In the genomic region with DNA sequence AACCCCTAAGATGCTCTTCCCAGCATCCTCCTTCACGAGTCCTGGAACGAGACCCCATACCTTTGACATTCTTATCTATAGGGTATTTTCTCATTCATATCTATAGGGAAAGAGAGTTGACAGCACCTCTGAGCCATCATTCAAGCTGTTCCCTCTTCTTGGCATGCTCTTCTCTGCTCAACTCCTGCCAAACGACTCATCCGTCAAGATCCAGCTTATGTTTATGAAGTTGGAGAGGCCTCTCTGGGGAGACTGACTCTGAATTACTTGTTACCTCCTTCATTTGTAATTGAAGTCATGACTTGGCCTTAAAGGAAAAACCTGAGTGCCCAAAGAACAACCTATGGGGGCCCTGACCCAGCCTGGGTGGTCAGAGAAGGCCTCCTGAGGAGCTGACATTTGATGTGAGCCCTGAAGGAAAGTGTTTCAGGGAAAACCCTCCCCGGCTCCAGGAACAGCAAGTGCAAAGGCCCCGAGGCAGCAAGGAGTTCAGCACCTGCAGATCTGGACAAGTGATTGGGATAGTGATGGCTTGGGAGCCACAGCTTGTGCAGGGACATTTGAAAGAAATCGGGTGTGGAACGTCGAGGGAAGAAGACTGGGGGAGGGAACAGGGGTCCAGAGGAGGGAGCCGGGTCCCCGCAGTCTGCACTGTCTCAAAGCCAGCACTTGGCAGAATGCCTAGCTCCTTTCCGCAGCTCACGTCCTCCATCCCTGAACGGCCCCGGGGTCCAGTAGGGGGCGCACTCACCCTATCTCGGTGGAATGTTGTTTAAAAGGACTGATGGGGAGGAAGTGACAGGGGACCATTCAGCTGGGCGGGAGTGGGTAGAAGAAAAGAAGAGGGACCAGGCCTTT, we compare ENCODE assay signal across 8 cellular contexts. TPM values are rescaled to one million over a fixed set of nuclear protein-coding genes. Genes with fewer than 3 reads are reported as not detected.
DNase-seq lines count a peak whose midpoint lies in the region; TF ChIP-seq lines count a peak whose summit lies in the region.

No MANE protein-coding gene starts in this region.

- no peak overlapping the region for H3K14ac ChIP-seq in neuronal stem cell (ENCODE audit: low read length)

- no peak for TF ChIP-seq POLR2A in thyroid gland (IDR thresholded peaks at IDR 0.05)

- intact Hi-C loops in thyroid gland (cut with DNase I): loop anchor here (10.0 kb wide), 1 partner anchor 70 kb away; no protein-coding TSS in a partner anchor

- peak overlapping the region; percentile 83 for H3K18ac ChIP-seq in neuronal stem cell (ENCODE audit: low read length)

- peak; percentile 63 for TF ChIP-seq CTCF in BE2C (IDR thresholded peaks at IDR 0.05; ENCODE audit: low read depth, low read length)
- TF ChIP-seq CTCF in fibroblast of mammary gland (conservative IDR thresholded peaks at IDR 0.05; ENCODE audit: control insufficient read depth, insufficient read depth, low read depth, low read length): peak; percentile 86
- TF ChIP-seq CTCF in thyroid gland (IDR thresholded peaks at IDR 0.05): peak in 5 of 6 experiments; percentile 21 to 57 (median 37)

- in situ Hi-C loops in HAP-1 (cut with MboI; ENCODE audit: low sequenced_read_pairs): no loop called here

- H2AK5ac ChIP-seq in neuronal stem cell (ENCODE audit: low read depth, low read length): no peak overlapping the region

- H3K9me3 ChIP-seq in BE2C (no peaks in the 10 kb centered on the region), HAP-1 (no peaks in the 10 kb centered on the region), neuronal stem cell (replicated peaks in 1 of 2; ENCODE audit: control insufficient read depth in 2 of 2, insufficient read depth in 1 of 2, low read depth in 1 of 2, low read length in 2 of 2) (peaks cover 0 to 2% of the 10 kb centered on the region in 2 donors), thyroid gland (no peaks in the 10 kb centered on the region)

- no peak overlapping the region for H3K23ac ChIP-seq in neuronal stem cell (ENCODE audit: low read depth, low read length, poor library complexity)

- H3K27ac ChIP-seq in neuronal stem cell (replicated peaks; ENCODE audit: low read length): no peak overlapping the region
- H3K27ac ChIP-seq in thyroid gland: no peak overlapping the region

- DNase-seq in BE2C (peak; percentile 82), HAP-1 (ENCODE audit: low spot score in 2 of 2) (peak; percentile 80 to 96), NOMO-1 treated with dmso at 0.1 percent for 144 hours (lab: John Stamatoyannopoulos, UW; ENCODE audit: unreplicated experiment) (peak; percentile 69), fibroblast of mammary gland (ENCODE audit: low read depth) (peak; percentile 81), neuronal stem cell (ENCODE audit: low spot score) (peak; percentile 75), thyroid gland (peak; percentile 60 to 69), middle frontal gyrus (ENCODE audit: extremely low spot score, low spot score) (no peak)
- peak; percentile 95 for DNase-seq in activated CD8-positive, alpha-beta memory T cell treated with anti-CD3 and anti-CD28 coated beads, Interleukin-2, amount 50 U/mL, for 48 hours

- H3K4me3 ChIP-seq in BE2C (ENCODE audit: low read depth, low read length): no peak overlapping the region
- H3K4me3 ChIP-seq in HAP-1: no peak overlapping the region
- no peak overlapping the region for H3K4me3 ChIP-seq in fibroblast of mammary gland (ENCODE audit: control insufficient read depth, low read depth, low read length)
- H3K4me3 ChIP-seq in neuronal stem cell (ENCODE audit: low read length in 2 of 2): no peak overlapping the region
- H3K4me3 ChIP-seq in thyroid gland (replicated peaks in 1 of 3): no peak overlapping the region

- H2BK120ac ChIP-seq in neuronal stem cell (ENCODE audit: low read depth, low read length): no peak overlapping the region

- no CpG with 5 or more reads among the region's 18 CpGs for WGBS in neuronal stem cell (ENCODE audit: extremely low coverage in 2 of 2, insufficient read length in 2 of 2, insufficient replicate concordance in 1 of 2), 2 donors
- WGBS in thyroid gland, 2 donors: 21% methylated on average over 17 to 18 of the region's 18 CpGs

- no peak overlapping the region for H3K4me2 ChIP-seq in neuronal stem cell (ENCODE audit: insufficient read depth, low read length, poor library complexity, severe bottlenecking)

- no peak overlapping the region for H2BK12ac ChIP-seq in neuronal stem cell (ENCODE audit: low read length)

- no peak overlapping the region for H3K4ac ChIP-seq in neuronal stem cell (ENCODE audit: low read length)

- H4K8ac ChIP-seq in neuronal stem cell (ENCODE audit: low read depth, low read length): peak overlapping the region; percentile 43

- H3K79me1 ChIP-seq in neuronal stem cell (ENCODE audit: low read depth, low read length): no peaks in the 10 kb centered on the region

- no peak overlapping the region for H2BK15ac ChIP-seq in neuronal stem cell (ENCODE audit: low read length)

- no peaks in the 10 kb centered on the region for H3K36me3 ChIP-seq in BE2C
- H3K36me3 ChIP-seq in HAP-1 (replicated peaks): no peaks in the 10 kb centered on the region
- no peaks in the 10 kb centered on the region for H3K36me3 ChIP-seq in neuronal stem cell (replicated peaks in 1 of 2; ENCODE audit: control insufficient read depth in 2 of 2, insufficient read depth in 2 of 2, low read length in 2 of 2)
- H3K36me3 ChIP-seq in thyroid gland: no peaks in the 10 kb centered on the region

- peak overlapping the region; percentile 54 for H2AFZ ChIP-seq in neuronal stem cell (ENCODE audit: low read length)

- no peak overlapping the region for H4K91ac ChIP-seq in neuronal stem cell (ENCODE audit: low read depth, low read length, poor library complexity)

- no peaks in the 10 kb centered on the region for H3K27me3 ChIP-seq in BE2C
- H3K27me3 ChIP-seq in HAP-1 (ENCODE audit: low read depth): 0 out of 2 replicates have a peak, but pooled peaks cover 7% of the 10 kb centered on the region
- peaks cover 0 to 11% (median 0%) of the 10 kb centered on the region in 3 experiments for H3K27me3 ChIP-seq in neuronal stem cell (ENCODE audit: control insufficient read depth in 3 of 3, insufficient read depth in 3 of 3, low read depth in 1 of 3, low read length in 3 of 3)
- no peaks in the 10 kb centered on the region for H3K27me3 ChIP-seq in thyroid gland

- no peak overlapping the region for H2BK5ac ChIP-seq in neuronal stem cell (ENCODE audit: low read length)

- no peak overlapping the region for H3K9ac ChIP-seq in neuronal stem cell (ENCODE audit: low read depth, low read length, poor library complexity)

- H3K4me1 ChIP-seq in BE2C (no peaks in the 10 kb centered on the region), HAP-1 (no peaks in the 10 kb centered on the region), neuronal stem cell (ENCODE audit: control insufficient read depth in 2 of 2, insufficient read depth in 1 of 2, low read depth in 1 of 2, low read length in 2 of 2) (peaks cover 0 to 3% of the 10 kb centered on the region in 2 donors), thyroid gland (no peaks in the 10 kb centered on the region)

RNA-seq across cellular contexts. Expression of gene CDA, which starts 14.0 kb away (rescaled TPM):
- not detected for polyA plus RNA-seq in BE2C (2012; ENCODE audit: insufficient read depth, insufficient read length, low read depth)
- 0.29 TPM for polyA plus RNA-seq in neuronal stem cell (2013, experiment 1 of 2)
- 0.36 TPM for polyA plus RNA-seq in neuronal stem cell (2013, experiment 2 of 2)
- total RNA-seq in thyroid gland: 1 to 10 TPM in 2 of 4 donors, under 1 TPM in 2; 0.56 to 3.5 (median 1.5) TPM

RNA-seq across cellular contexts. Expression of gene FAM43B, which starts 22.5 kb away (rescaled TPM):
- 4.0 TPM for polyA plus RNA-seq in BE2C (2012; ENCODE audit: insufficient read depth, insufficient read length, low read depth)
- polyA plus RNA-seq in neuronal stem cell (2013, experiment 1 of 2): 1.6 TPM
- 1.5 TPM for polyA plus RNA-seq in neuronal stem cell (2013, experiment 2 of 2)
- total RNA-seq in thyroid gland: 1 to 10 TPM in 3 of 4 donors, under 1 TPM in 1; 0.59 to 3.5 (median 2.5) TPM

RNA-seq across cellular contexts. Expression of gene PINK1, which starts 58.3 kb away (rescaled TPM):
- 10.0 TPM for polyA plus RNA-seq in BE2C (2012; ENCODE audit: insufficient read depth, insufficient read length, low read depth)
- 22.0 TPM for polyA plus RNA-seq in neuronal stem cell (2013, experiment 1 of 2)
- 19.8 TPM for polyA plus RNA-seq in neuronal stem cell (2013, experiment 2 of 2)
- 100 to 1,000 TPM; 144 to 171 (median 151) TPM for total RNA-seq in thyroid gland
